ENCODE assay signal across 2 cellular contexts in genomic region chr6:42940493-42941045, GRCh38.
TF ChIP-seq lines count a peak whose summit lies in the region.

No MANE protein-coding gene starts in this region.

TF ChIP-seq in HCT116, 20 proteins besides CTCF, POLR2A, EP300 and RAD21:
- peak; percentile 11; the same call in 1 of the 2 replicates for TF ChIP-seq POLR2AphosphoS5 (IDR thresholded peaks at IDR 0.05; ENCODE audit: low read depth, low read length)
- no peak for TF ChIP-seq FOSL1 (IDR thresholded peaks at IDR 0.05; ENCODE audit: low read depth)

TF ChIP-seq in H1, 55 proteins besides CTCF, POLR2A, EP300 and RAD21:
- TF ChIP-seq ATF2 (IDR thresholded peaks at IDR 0.05; ENCODE audit: low read length) (no peak), EZH2 (IDR thresholded peaks at IDR 0.05; ENCODE audit: low read depth, low read length, severe bottlenecking) (no peak), SP2 (IDR thresholded peaks at IDR 0.05; ENCODE audit: low read length) (no peak), CREB1 (IDR thresholded peaks at IDR 0.05) (no peak), YY1 (IDR thresholded peaks at IDR 0.05; ENCODE audit: low read depth, low read length) (no peak), KDM4A (IDR thresholded peaks at IDR 0.05; ENCODE audit: low read depth, low read length, severe bottlenecking) (no peak)
